ENCODE assay signal across 15 cellular contexts in the genomic region with DNA sequence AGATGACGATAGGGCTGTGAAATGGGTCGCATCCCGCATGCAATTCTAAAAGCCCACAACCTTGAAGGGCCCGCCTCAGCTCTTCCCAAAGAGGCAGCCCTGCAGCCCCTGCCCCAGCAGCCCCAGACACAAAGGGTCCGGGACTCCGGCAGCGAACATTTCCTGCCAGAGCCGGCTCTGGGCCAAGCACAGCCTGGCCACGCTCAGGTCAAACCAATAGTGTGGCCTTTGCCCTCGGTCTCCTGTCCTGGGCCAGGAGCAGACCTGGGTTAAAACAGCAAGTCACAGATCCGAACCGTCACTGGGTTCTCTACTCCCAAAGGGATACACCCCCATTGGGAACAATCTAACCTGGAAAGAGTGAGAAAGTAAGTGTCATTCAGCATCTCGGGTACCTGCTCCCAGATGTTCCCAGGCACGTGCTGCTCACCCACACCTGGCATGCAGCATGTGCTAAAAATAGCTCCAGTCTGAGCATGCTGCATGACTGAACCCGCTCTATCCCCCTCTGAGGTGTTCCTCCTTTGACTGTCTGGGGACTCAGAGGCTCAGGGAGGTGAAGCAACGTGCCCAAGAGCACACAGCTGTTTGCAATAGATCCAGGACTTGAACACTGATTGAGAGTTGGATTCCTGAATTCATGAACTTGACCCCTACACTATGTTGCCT. TPM values are rescaled to one million over a fixed set of nuclear protein-coding genes. Genes with fewer than 3 reads are reported as not detected.
A peak's percentile ranks its signal among the peaks of the same experiment; 100 is the strongest.
DNase-seq lines count a peak whose midpoint lies in the region; ATAC-seq, FAIRE-seq and TF ChIP-seq lines count a peak whose summit lies in the region.
"Had no signal": no experiment of that assay in that cellular context is flagged by ENCODE, and none has a peak within 500 bp of the region (broad histone marks: within the 10 kb centered on the region; RNA-seq: fewer than 3 reads in every experiment).

No MANE protein-coding gene starts in this region.

- no peak for TF ChIP-seq RAD21 in GM12878 (IDR thresholded peaks at IDR 0.05; ENCODE audit: insufficient read depth, low read depth, low read length)

- H3K27ac ChIP-seq in right atrium auricular region (no peak overlapping the region), GM12878 (ENCODE audit: control insufficient read depth, insufficient read depth) (no peak overlapping the region), upper lobe of right lung (peak overlapping the region; percentile 11), GM23248 (no peak overlapping the region)
- H3K27ac ChIP-seq: PC-9, sigmoid colon had no signal

- intact Hi-C loops in left ventricle myocardium superior (cut with micrococcal nuclease), result no loop called here
- intact Hi-C loops in GM12878 (cut with micrococcal nuclease; ENCODE audit: unreplicated experiment), result no loop called here
- intact Hi-C loops in left colon (cut with DNase I, micrococcal nuclease), result no loop called here
- intact Hi-C loops in upper lobe of right lung (cut with DNase I), result no loop called here

- ATAC-seq in left ventricle myocardium superior (peak; percentile 20), GM12878 (no peak), left colon (peak; percentile 31), upper lobe of right lung (no peak), HG03097 (IDR thresholded peaks at IDR 0.05; ENCODE audit: low FRiP score, unreplicated experiment) (no peak)
- ATAC-seq: activated CD4-positive, CD25-positive, alpha-beta regulatory T cell treated with anti-CD3 and anti-CD28 coated beads, Interleukin-2, amount 50 U/mL, for 24 hours had no signal

- H2AFZ ChIP-seq in GM12878 (ENCODE audit: control insufficient read depth, low read depth, low read length) (no peak overlapping the region), GM23248 (no peak overlapping the region)
- H2AFZ ChIP-seq: PC-9 had no signal

- 52% methylated on average over 16 of the region's 16 CpGs for WGBS in GM12878 (ENCODE audit: insufficient coverage, insufficient replicate concordance, low lambda C conversion rate, missing lambda C conversion rate)
- 31 to 37% methylated on average over 16 of the region's 16 CpGs for WGBS in GM23248 (ENCODE audit: low coverage in 1 of 2, low lambda C conversion rate in 2 of 2, missing lambda C conversion rate in 2 of 2), 2 experiments

- in situ Hi-C loops in GM12878 (cut with MboI) (no loop called here), GM23248 (cut with MboI) (no loop called here)

- H3K27me3 ChIP-seq in right atrium auricular region (no peaks in the 10 kb centered on the region), GM12878 (replicated peaks in 1 of 2; ENCODE audit: control insufficient read depth in 2 of 2, insufficient read depth in 2 of 2, low read length in 1 of 2) (no peaks in the 10 kb centered on the region), upper lobe of right lung (no peaks in the 10 kb centered on the region), GM23248 (replicated peaks; ENCODE audit: insufficient read depth) (no peaks in the 10 kb centered on the region; the same call in 1 of the 2 replicates)

- SMC1A ChIA-PET in GM12878 (lab: Charles Lee; ENCODE audit: uncharacterized antibody, unreplicated experiment), result interaction anchor here (0.6 kb wide), 1 partner anchor 247 kb away, joined by 3 read pairs; no protein-coding TSS in a partner anchor

- H3K4me1 ChIP-seq in right atrium auricular region (peaks cover 0 to 41% of the 10 kb centered on the region in 2 donors), GM12878 (ENCODE audit: control insufficient read depth, insufficient read depth, low read length) (peaks cover 12% of the 10 kb centered on the region), upper lobe of right lung (peaks cover 10% of the 10 kb centered on the region), GM23248 (ENCODE audit: insufficient read depth) (peaks cover 4% of the 10 kb centered on the region; the same call in 1 of the 2 replicates)
- H3K4me1 ChIP-seq: sigmoid colon had no signal

- POLR2A ChIA-PET in GM12878 (lab: Charles Lee), result interaction anchor here (0.6 kb wide), 1 partner anchor 157 kb away, joined by 3 read pairs; no protein-coding TSS in a partner anchor

- BruUV-seq in GM12878 (replicated peaks; lab: Mats Ljungman, UMichigan), result no TSS peak

- FAIRE-seq in GM12878 (lab: Jason Lieb, UNC), result peak; percentile 59

- H3K4me2 ChIP-seq in GM12878 (ENCODE audit: control insufficient read depth, insufficient read depth), result peak overlapping the region; percentile 27
- H3K4me2 ChIP-seq in GM23248 (ENCODE audit: unreplicated experiment), result no peak overlapping the region
- H3K4me2 ChIP-seq: PC-9 had no signal

- H4K20me1 ChIP-seq in GM12878 (ENCODE audit: control insufficient read depth, insufficient read depth) (no peaks in the 10 kb centered on the region), GM23248 (ENCODE audit: insufficient read depth) (no peaks in the 10 kb centered on the region)

- TF ChIP-seq CTCF in right atrium auricular region (IDR thresholded peaks at IDR 0.05), result no peak
- TF ChIP-seq CTCF in GM12878 (IDR thresholded peaks at IDR 0.05 in 2 of 3, conservative IDR thresholded peaks at IDR 0.05 in 1 of 3; ENCODE audit: control insufficient read depth in 2 of 3, extremely low read depth in 1 of 3, insufficient read depth in 1 of 3, low read depth in 3 of 3, low read length in 3 of 3), result no peak
- TF ChIP-seq CTCF in upper lobe of right lung (IDR thresholded peaks at IDR 0.05), result no peak

- H3F3A ChIP-seq in GM23248 (ENCODE audit: insufficient read depth), result no peaks in the 10 kb centered on the region

- no peak for TF ChIP-seq POLR2A in GM12878 (IDR thresholded peaks at IDR 0.05; ENCODE audit: low read depth, low read length)

- RAD21 ChIA-PET in GM12878 (lab: Charles Lee; ENCODE audit: unreplicated experiment), result interaction anchor here (0.8 kb wide), 1 partner anchor 70 kb away, joined by 3 read pairs; no protein-coding TSS in a partner anchor

- CTCF ChIA-PET in GM12878 (lab: Yijun Ruan, JAX), result no interaction called here

- no peak for TF ChIP-seq EP300 in GM12878 (IDR thresholded peaks at IDR 0.05; ENCODE audit: borderline replicate concordance in 1 of 2, control insufficient read depth in 1 of 2, low read depth in 2 of 2, low read length in 2 of 2)

- H3K4me3 ChIP-seq in right atrium auricular region (no peak overlapping the region), GM12878 (no peak overlapping the region), upper lobe of right lung (no peak overlapping the region), GM23248 (no peak overlapping the region)
- H3K4me3 ChIP-seq: heart right ventricle, PC-9, sigmoid colon had no signal

- no peaks in the 10 kb centered on the region for H3K36me3 ChIP-seq in right atrium auricular region
- no peaks in the 10 kb centered on the region for H3K36me3 ChIP-seq in GM12878 (ENCODE audit: control insufficient read depth in 2 of 2, insufficient read depth in 2 of 2, low read length in 1 of 2)
- no peaks in the 10 kb centered on the region for H3K36me3 ChIP-seq in upper lobe of right lung
- H3K36me3 ChIP-seq in GM23248 (ENCODE audit: low read depth), result no peaks in the 10 kb centered on the region
- H3K36me3 ChIP-seq: heart right ventricle, sigmoid colon had no signal

- peak; percentile 25 for DNase-seq in left ventricle myocardium superior
- no peak for DNase-seq in right atrium auricular region (ENCODE audit: low spot score)
- no peak for DNase-seq in GM12878 (ENCODE audit: low read depth, low spot score)
- no peak for DNase-seq in left colon
- DNase-seq in upper lobe of right lung, result peak; percentile 27
- DNase-seq in foreskin melanocyte, result no peak
- DNase-seq in GM23248, result no peak
- DNase-seq: central memory CD4-positive, alpha-beta T cell; heart right ventricle; KG1; NCI-H1417 treated with DMSO at 0.1 percent for 48 hours; PC-9; sigmoid colon had no signal

- H3K79me2 ChIP-seq in GM12878 (ENCODE audit: control insufficient read depth, insufficient read depth, low read length) (no peaks in the 10 kb centered on the region), GM23248 (ENCODE audit: insufficient read depth) (no peaks in the 10 kb centered on the region)

- no peak overlapping the region for H3K9ac ChIP-seq in GM12878 (ENCODE audit: control insufficient read depth, insufficient read depth, low read length)
- H3K9ac ChIP-seq in GM23248, result no peak overlapping the region

- H3K9me2 ChIP-seq in GM23248 (ENCODE audit: insufficient read depth), result no peaks in the 10 kb centered on the region

- H3K9me3 ChIP-seq in right atrium auricular region (no peaks in the 10 kb centered on the region), GM12878 (replicated peaks; ENCODE audit: control insufficient read depth, insufficient read depth, low read length) (no peaks in the 10 kb centered on the region), upper lobe of right lung (no peaks in the 10 kb centered on the region), GM23248 (ENCODE audit: low read depth) (no peaks in the 10 kb centered on the region)
- H3K9me3 ChIP-seq: heart right ventricle, sigmoid colon had no signal

TF ChIP-seq in GM12878, 131 proteins besides CTCF, POLR2A, EP300 and RAD21 (continues in another document):
- TF ChIP-seq PAX8 (IDR thresholded peaks at IDR 0.05), result no peak
- no peak for TF ChIP-seq STAT3 (IDR thresholded peaks at IDR 0.05; ENCODE audit: low read depth, low read length)
- no peak for TF ChIP-seq BMI1 (IDR thresholded peaks at IDR 0.05; ENCODE audit: borderline replicate concordance)

RNA-seq across cellular contexts. Expression of gene ATP2A3, which starts 22.2 kb away (rescaled TPM):
- total RNA-seq in left ventricle myocardium superior (5.8 TPM), right atrium auricular region (10 to 100 TPM in 1 of 2 donors, 1 to 10 TPM in 1; 5.5 to 12.2 TPM), GM12878 (2014; rRNA removed) (42.3 and 48.7 TPM in 2 replicates), GM12878 (2014; rRNA removed; fragmentation: Illumina TruSeq; extraction: Trizol) (15.7 and 20.1 TPM in 2 replicates), GM12878 (2021) (91.7 and 99.2 TPM in 2 replicates), left colon (100 to 1,000 TPM; 276 to 300 TPM), upper lobe of right lung (44.4 TPM)
- 101 and 113 TPM in 2 replicates for total RNA-seq in GM12878 (2013; cell fraction: nucleolus; rRNA removed)
- 24.6 TPM for polyA plus RNA-seq in GM12878 (2011; ENCODE audit: low read depth)
- polyA plus RNA-seq in GM12878 (2011; rRNA removed) (11.9 and 27.0 TPM in 2 replicates), GM12878 (2014; fragmentation: Illumina TruSeq; extraction: Trizol) (11.6 and 26.5 TPM in 2 replicates), GM12878 (2014; fragmentation: Nextera tagmentation; extraction: Ambion mirVana) (1 to 10 TPM; 1.0 to 3.0 TPM), GM12878 (2014; rRNA removed) (66.4 and 78.9 TPM in 2 replicates), GM12878 (2016; fragmentation: Nextera tagmentation; extraction: Ambion mirVana) (10 to 100 TPM; 61.1 to 62.8 TPM), GM23248 (2016; fragmentation: Nextera tagmentation; extraction: Ambion mirVana) (0.58 and 0.81 TPM in 2 replicates)
- polyA plus RNA-seq in GM12878 (2011; cell fraction: cytosol; rRNA removed), result 33.7 and 42.7 TPM in 2 replicates
- 110 and 156 TPM in 2 replicates for polyA plus RNA-seq in GM12878 (2011; cell fraction: nucleus; rRNA removed)
- polyA plus RNA-seq in GM12878 (2012), result 53.3 and 60.4 TPM in 2 replicates
- polyA minus RNA-seq in GM12878 (2011; rRNA and poly(A)+ RNA removed), result 33.0 and 50.5 TPM in 2 replicates
- polyA minus RNA-seq in GM12878 (2011; cell fraction: cytosol; rRNA and poly(A)+ RNA removed), result 22.2 and 24.8 TPM in 2 replicates
- 32.2 and 63.0 TPM in 2 replicates for polyA minus RNA-seq in GM12878 (2011; cell fraction: nucleus; rRNA and poly(A)+ RNA removed)
- total RNA-seq in GM23248 (2014; rRNA removed; shearing (Covaris generic)), result 0.86 TPM in 1 of 2 replicates, not detected in the other

Comparison
In these comparisons a context has a peak if more than half of its experiments do, and no peak if none do; other contexts are left out.
1. DNase-seq: peak in left ventricle myocardium superior (single experiment) and upper lobe of right lung (single experiment); none in right atrium auricular region (single experiment), GM12878 (single experiment), left colon (0 of 2), foreskin melanocyte (single experiment) and GM23248 (single experiment).
2. ATAC-seq: peak in left ventricle myocardium superior (single experiment) and left colon (single experiment); none in GM12878 (single experiment), upper lobe of right lung (single experiment) and HG03097 (single experiment).